ENCODE assay signal across 8 cellular contexts in genomic region chr21:6027497-6027896, GRCh38.
A peak's percentile ranks its signal among the peaks of the same experiment; 100 is the strongest.
DNase-seq lines count a peak whose midpoint lies in the region; ATAC-seq and TF ChIP-seq lines count a peak whose summit lies in the region.
"Not testable (repeated sequence)": the region's sequence is repeated elsewhere in the genome, so short reads cannot be mapped to it uniquely, and the experiment has no call there.

No MANE protein-coding gene starts in this region.

- not testable (repeated sequence) for H3K27me3 Mint-ChIP-seq in activated B cell treated with CpG ODN at 0.5 μM for 24 hours; activated T-cell treated with anti-CD3 and anti-CD28 coated beads, Interleukin-2, amount 50 U/mL, for 72 hours (ENCODE audit: low read depth)

- not testable (repeated sequence) for H3K27ac ChIP-seq in upper lobe of right lung

- not testable (repeated sequence) for H3K27ac Mint-ChIP-seq in activated B cell treated with CpG ODN at 0.5 μM for 24 hours; activated T-cell treated with anti-CD3 and anti-CD28 coated beads, Interleukin-2, amount 50 U/mL, for 72 hours

- intact Hi-C loops in activated B cell treated with CpG ODN at 0.5 μM for 24 hours (cut with micrococcal nuclease); left ventricle myocardium superior (cut with micrococcal nuclease); sciatic nerve (cut with DNase I); upper lobe of right lung (cut with DNase I): not testable (repeated sequence)

- H3K4me1 Mint-ChIP-seq in activated B cell treated with CpG ODN at 0.5 μM for 24 hours; activated T-cell treated with anti-CD3 and anti-CD28 coated beads, Interleukin-2, amount 50 U/mL, for 72 hours (ENCODE audit: low read depth): not testable (repeated sequence)

- H3K4me3 Mint-ChIP-seq in activated B cell treated with CpG ODN at 0.5 μM for 24 hours; activated T-cell treated with anti-CD3 and anti-CD28 coated beads, Interleukin-2, amount 50 U/mL, for 72 hours: not testable (repeated sequence)

- not testable (repeated sequence) for DNase-seq in activated B cell treated with CpG ODN at 0.5 μM for 24 hours; activated T-cell treated with anti-CD3 and anti-CD28 coated beads, Interleukin-2, amount 50 U/mL, for 72 hours; left ventricle myocardium superior; sciatic nerve (ENCODE audit: low spot score); upper lobe of right lung

- POLR2A ChIA-PET in activated B cell treated with CpG ODN at 0.5 μM for 24 hours (lab: Charles Lee): not testable (repeated sequence)

- not testable (repeated sequence) for H3K9me3 ChIP-seq in upper lobe of right lung

- not testable (repeated sequence) for H3K36me3 ChIP-seq in upper lobe of right lung

- H3K36me3 Mint-ChIP-seq in activated B cell treated with CpG ODN at 0.5 μM for 24 hours (ENCODE audit: low read depth); activated T-cell treated with anti-CD3 and anti-CD28 coated beads, Interleukin-2, amount 50 U/mL, for 72 hours (ENCODE audit: insufficient read depth in 2 of 2): not testable (repeated sequence)

- not testable (repeated sequence) for TF ChIP-seq CTCF in activated B cell treated with CpG ODN at 0.5 μM for 24 hours (IDR thresholded peaks at IDR 0.05); upper lobe of right lung (IDR thresholded peaks at IDR 0.05)

- H3K9me3 Mint-ChIP-seq in activated B cell treated with CpG ODN at 0.5 μM for 24 hours; activated T-cell treated with anti-CD3 and anti-CD28 coated beads, Interleukin-2, amount 50 U/mL, for 72 hours: not testable (repeated sequence)

- not testable (repeated sequence) for H3K4me3 ChIP-seq in upper lobe of right lung

- not testable (repeated sequence) for H3K4me1 ChIP-seq in upper lobe of right lung

- ATAC-seq in GM21447 (IDR thresholded peaks at IDR 0.05; ENCODE audit: unreplicated experiment): peak; percentile 58
- peak; percentile 43 for ATAC-seq in HG03442 (IDR thresholded peaks at IDR 0.05; ENCODE audit: unreplicated experiment)
- peak; percentile 66 for ATAC-seq in activated B cell treated with CpG ODN at 0.5 μM for 24 hours (ENCODE audit: low read depth)
- ATAC-seq in activated T-cell treated with anti-CD3 and anti-CD28 coated beads, Interleukin-2, amount 50 U/mL, for 72 hours (replicated peaks in 1 of 2): peak; percentile 99
- ATAC-seq in esophagus mucosa: peak; percentile 96
- peak; percentile 50 for ATAC-seq in left ventricle myocardium superior
- ATAC-seq in sciatic nerve: peak; percentile 63
- ATAC-seq in upper lobe of right lung: peak; percentile 34

- CTCF ChIA-PET in activated B cell treated with CpG ODN at 0.5 μM for 24 hours (lab: Charles Lee): not testable (repeated sequence)

- not testable (repeated sequence) for H3K27me3 ChIP-seq in upper lobe of right lung

Comparison
In these comparisons a context has a peak if more than half of its experiments do, and no peak if none do; other contexts are left out.
1. ATAC-seq: peak in every context shown above with its lines; median percentile 99 in activated T-cell treated with anti-CD3 and anti-CD28 coated beads, Interleukin-2, amount 50 U/mL, for 72 hours; 96 in esophagus mucosa; 66 in activated B cell treated with CpG ODN at 0.5 μM for 24 hours; 63 in sciatic nerve; 58 in GM21447; 50 in left ventricle myocardium superior; 43 in HG03442; 34 in upper lobe of right lung.